ENCODE assay signal across 12 cellular contexts in the genomic region with DNA sequence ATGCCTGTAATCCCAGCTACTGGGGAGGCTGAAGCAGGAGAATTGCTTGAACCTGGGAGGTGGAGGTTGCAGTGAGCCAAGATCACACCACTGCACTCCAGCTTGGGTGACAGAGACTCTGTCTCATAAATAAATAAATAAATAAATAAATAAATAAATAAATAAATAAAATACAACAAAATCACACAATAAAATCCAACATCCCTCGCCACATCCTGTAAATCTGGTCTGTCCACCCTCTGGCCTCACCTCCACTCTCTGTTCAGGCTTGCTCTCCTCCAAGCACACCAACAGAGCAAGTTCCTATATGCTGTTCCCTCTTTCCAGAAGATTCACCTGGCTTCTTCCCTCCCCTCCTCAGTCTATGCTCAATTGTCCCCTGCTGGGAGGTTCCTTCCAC. TPM values are rescaled to one million over a fixed set of nuclear protein-coding genes. Genes with fewer than 3 reads are reported as not detected.
DNase-seq lines count a peak whose midpoint lies in the region; ATAC-seq and TF ChIP-seq lines count a peak whose summit lies in the region.
"Not testable (repeated sequence)": the region's sequence is repeated elsewhere in the genome, so short reads cannot be mapped to it uniquely, and the experiment has no call there.
"Had no signal": no experiment of that assay in that cellular context is flagged by ENCODE, and none has a peak within 500 bp of the region (broad histone marks: within the 10 kb centered on the region; RNA-seq: fewer than 3 reads in every experiment).

No MANE protein-coding gene starts in this region.

- H3K23ac ChIP-seq in IMR-90 (ENCODE audit: low read depth, low read length): not testable (repeated sequence)

- H2BK15ac ChIP-seq in IMR-90 (ENCODE audit: low read depth, low read length): 0 out of 3 replicates have a peak overlapping the region, but pooled peaks have one; percentile 20

- TF ChIP-seq CTCF in Caco-2 (IDR thresholded peaks at IDR 0.05; ENCODE audit: insufficient read depth in 1 of 2, low read depth in 1 of 2, low read length in 1 of 2, severe bottlenecking in 1 of 2, unreplicated experiment in 1 of 2); IMR-90 (conservative IDR thresholded peaks at IDR 0.05; ENCODE audit: low read depth, low read length); mammary epithelial cell (conservative IDR thresholded peaks at IDR 0.05 in 1 of 2, IDR thresholded peaks at IDR 0.05 in 1 of 2; ENCODE audit: extremely low read depth in 1 of 2, insufficient read depth in 1 of 2, low read depth in 1 of 2, low read length in 2 of 2); type B pancreatic cell (conservative IDR thresholded peaks at IDR 0.05): not testable (repeated sequence)

- peaks cover 11% of the 10 kb centered on the region for H3K9me1 ChIP-seq in IMR-90 (ENCODE audit: insufficient read depth, low read length)

- H3K27ac ChIP-seq in IMR-90 (ENCODE audit: insufficient read depth, low read length); mammary epithelial cell (ENCODE audit: insufficient read depth, low read depth, low read length); naive thymus-derived CD4-positive, alpha-beta T cell (ENCODE audit: low read depth, low read length): not testable (repeated sequence)

- dilution Hi-C loops in IMR-90 (cut with HindIII; ENCODE audit: low sequenced_read_pairs, unreplicated experiment): not testable (repeated sequence)
- dilution Hi-C loops in mammary epithelial cell (cut with HindIII; ENCODE audit: low sequenced_read_pairs): loop anchor here (5.0 kb wide), 1 partner anchor 104 kb away; no protein-coding TSS in a partner anchor

- peak overlapping the region; percentile 73; the same call in 1 of the 2 replicates for H3K4ac ChIP-seq in IMR-90 (ENCODE audit: low read depth, low read length)

- POLR2A ChIA-PET in Caco-2 (lab: Charles Lee); IMR-90 (lab: Charles Lee; ENCODE audit: unreplicated experiment): not testable (repeated sequence)
- POLR2A ChIA-PET in naive thymus-derived CD4-positive, alpha-beta T cell (lab: Charles Lee): interaction anchor here (0.7 to 1.3 kb wide), 3 partner anchors 10 to 54 kb away, joined by 4 to 6 read pairs (median 4); no protein-coding TSS in a partner anchor

- no CpG with 5 or more reads among the region's 1 CpG for WGBS in IMR-90 (ENCODE audit: extremely low coverage in 2 of 2, insufficient read length in 1 of 2), 2 experiments
- WGBS in mammary epithelial cell (ENCODE audit: low coverage, missing lambda C conversion rate): 60% methylated on average over 1 of the region's 1 CpG

- H2BK5ac ChIP-seq in IMR-90 (ENCODE audit: low read depth, low read length, poor library complexity, severe bottlenecking): not testable (repeated sequence)

- H3K36me3 ChIP-seq in Caco-2 (ENCODE audit: control insufficient read depth, insufficient read depth, low read length); IMR-90 (ENCODE audit: control insufficient read depth, insufficient read depth, low read length); mammary epithelial cell (ENCODE audit: insufficient read depth, low read length); naive thymus-derived CD4-positive, alpha-beta T cell (ENCODE audit: control insufficient read depth in 2 of 3, insufficient read depth in 3 of 3, low read length in 3 of 3): not testable (repeated sequence)

- H3K27me3 Mint-ChIP-seq in Caco-2 (ENCODE audit: insufficient read depth, unreplicated experiment); T-helper 2 cell treated with Interferon-gamma antibody and Interleukin-4, amounts not matched to agents 5 μg/mL and 100 μg/mL, for 36 hours (ENCODE audit: low read depth); activated naive CD4-positive, alpha-beta T cell treated with anti-CD3 and anti-CD28 coated beads, Interleukin-2, amount 50 U/mL, for 24 hours; naive thymus-derived CD4-positive, alpha-beta T cell; type B pancreatic cell: not testable (repeated sequence)

- H3K36me3 Mint-ChIP-seq in Caco-2 (ENCODE audit: insufficient read depth, unreplicated experiment); T-helper 2 cell treated with Interferon-gamma antibody and Interleukin-4, amounts not matched to agents 5 μg/mL and 100 μg/mL, for 36 hours (ENCODE audit: low read depth); activated naive CD4-positive, alpha-beta T cell treated with anti-CD3 and anti-CD28 coated beads, Interleukin-2, amount 50 U/mL, for 24 hours; naive thymus-derived CD4-positive, alpha-beta T cell; type B pancreatic cell: not testable (repeated sequence)

- not testable (repeated sequence) for H3K18ac ChIP-seq in IMR-90 (ENCODE audit: low read depth, low read length)

- not testable (repeated sequence) for H4K5ac ChIP-seq in IMR-90 (ENCODE audit: low read depth, low read length)

- H3K4me1 Mint-ChIP-seq in Caco-2 (ENCODE audit: low read depth, unreplicated experiment): peaks cover 17% of the 10 kb centered on the region
- peaks cover 13% of the 10 kb centered on the region for H3K4me1 Mint-ChIP-seq in T-helper 2 cell treated with Interferon-gamma antibody and Interleukin-4, amounts not matched to agents 5 μg/mL and 100 μg/mL, for 36 hours (ENCODE audit: low read depth)
- H3K4me1 Mint-ChIP-seq in activated naive CD4-positive, alpha-beta T cell treated with anti-CD3 and anti-CD28 coated beads, Interleukin-2, amount 50 U/mL, for 24 hours: peaks cover 41% of the 10 kb centered on the region
- peaks cover 19 to 52% (median 34%) of the 10 kb centered on the region in 7 donors for H3K4me1 Mint-ChIP-seq in naive thymus-derived CD4-positive, alpha-beta T cell
- H3K4me1 Mint-ChIP-seq in type B pancreatic cell (ENCODE audit: unreplicated experiment): not testable (repeated sequence)

- H2BK20ac ChIP-seq in IMR-90 (ENCODE audit: low read depth, low read length): peak overlapping the region; percentile 33

- in situ Hi-C loops in IMR-90 (cut with MboI; ENCODE audit: low sequenced_read_pairs); mammary epithelial cell (cut with MboI; ENCODE audit: low sequenced_read_pairs in 2 of 2): not testable (repeated sequence)

- not testable (repeated sequence) for H3K79me2 ChIP-seq in mammary epithelial cell (ENCODE audit: insufficient read depth, low read length)

- H4K8ac ChIP-seq in IMR-90 (ENCODE audit: low read depth in 2 of 2, low read length in 2 of 2): peak overlapping the region in 1 of 2 experiments; percentile 63; a peak in 2 of 4 replicates

- H3K9ac ChIP-seq in IMR-90 (ENCODE audit: low read depth, low read length); mammary epithelial cell (ENCODE audit: insufficient read depth, low read length): not testable (repeated sequence)

- not testable (repeated sequence) for H3K79me1 ChIP-seq in IMR-90 (ENCODE audit: low read depth in 1 of 2, low read length in 2 of 2)

- not testable (repeated sequence) for ATAC-seq in IMR-90 (ENCODE audit: low read depth); naive thymus-derived CD4-positive, alpha-beta T cell
- peak; percentile 83 for ATAC-seq in esophagus mucosa

- H3K14ac ChIP-seq in IMR-90 (replicated peaks; ENCODE audit: low read depth, low read length): peak overlapping the region; percentile 52; the same call in 1 of the 2 replicates

- peak overlapping the region; percentile 78; the same call in 1 of the 2 replicates for H2BK120ac ChIP-seq in IMR-90 (ENCODE audit: low read depth, low read length)

- not testable (repeated sequence) for TF ChIP-seq POLR2A in IMR-90 (IDR thresholded peaks at IDR 0.05; ENCODE audit: low read depth, low read length)

- peaks cover 15% of the 10 kb centered on the region for H3K9me3 Mint-ChIP-seq in Caco-2 (ENCODE audit: unreplicated experiment)
- peaks cover 11% of the 10 kb centered on the region for H3K9me3 Mint-ChIP-seq in T-helper 2 cell treated with Interferon-gamma antibody and Interleukin-4, amounts not matched to agents 5 μg/mL and 100 μg/mL, for 36 hours
- H3K9me3 Mint-ChIP-seq in activated naive CD4-positive, alpha-beta T cell treated with anti-CD3 and anti-CD28 coated beads, Interleukin-2, amount 50 U/mL, for 24 hours; type B pancreatic cell: not testable (repeated sequence)
- peaks cover 2 to 14% (median 7%) of the 10 kb centered on the region in 11 donors for H3K9me3 Mint-ChIP-seq in naive thymus-derived CD4-positive, alpha-beta T cell

- intact Hi-C loops in Caco-2 (cut with micrococcal nuclease; ENCODE audit: unreplicated experiment); IMR-90 (cut with micrococcal nuclease); mammary epithelial cell (cut with micrococcal nuclease); naive thymus-derived CD4-positive, alpha-beta T cell (cut with micrococcal nuclease): not testable (repeated sequence)

- peak overlapping the region; percentile 75; the same call in 1 of the 2 replicates for H2AK5ac ChIP-seq in IMR-90 (ENCODE audit: low read depth, low read length)

- not testable (repeated sequence) for H3K4me2 ChIP-seq in IMR-90 (ENCODE audit: low read depth, low read length)
- H3K4me2 ChIP-seq in mammary epithelial cell (ENCODE audit: insufficient read depth, low read depth, low read length): peak overlapping the region; percentile 36

- H3K4me3 Mint-ChIP-seq in Caco-2 (ENCODE audit: unreplicated experiment): peak overlapping the region; percentile 33
- H3K4me3 Mint-ChIP-seq in T-helper 2 cell treated with Interferon-gamma antibody and Interleukin-4, amounts not matched to agents 5 μg/mL and 100 μg/mL, for 36 hours; activated naive CD4-positive, alpha-beta T cell treated with anti-CD3 and anti-CD28 coated beads, Interleukin-2, amount 50 U/mL, for 24 hours; type B pancreatic cell: not testable (repeated sequence)
- peak overlapping the region in 5 of 10 donors; percentile 12 to 56 (median 24) for H3K4me3 Mint-ChIP-seq in naive thymus-derived CD4-positive, alpha-beta T cell

- not testable (repeated sequence) for DNase-seq in Caco-2; IMR-90; T-helper 2 cell treated with Interferon-gamma antibody and Interleukin-4, amounts not matched to agents 5 μg/mL and 100 μg/mL, for 36 hours (ENCODE audit: low spot score); naive thymus-derived CD4-positive, alpha-beta T cell; type B pancreatic cell (ENCODE audit: extremely low spot score, unreplicated experiment)
- peak; percentile 47 for DNase-seq in mammary epithelial cell

- peaks cover 16% of the 10 kb centered on the region for H3K9me3 ChIP-seq in Caco-2
- not testable (repeated sequence) for H3K9me3 ChIP-seq in IMR-90 (ENCODE audit: control insufficient read depth, insufficient read depth, low read length); naive thymus-derived CD4-positive, alpha-beta T cell (ENCODE audit: control insufficient read depth in 2 of 3, low read length in 3 of 3)
- H3K9me3 ChIP-seq in mammary epithelial cell (replicated peaks; ENCODE audit: insufficient read depth, low read length): peaks cover 12% of the 10 kb centered on the region

- CTCF ChIA-PET in Caco-2 (lab: Charles Lee): interaction anchor here (0.7 kb wide), 1 partner anchor 147 kb away, joined by 3 read pairs; no protein-coding TSS in a partner anchor
- CTCF ChIA-PET in IMR-90 (lab: Yijun Ruan, JAX); mammary epithelial cell (lab: Charles Lee; ENCODE audit: low non-redundant PET): not testable (repeated sequence)
- CTCF ChIA-PET in naive thymus-derived CD4-positive, alpha-beta T cell (lab: Charles Lee): interaction anchor here (0.6 to 0.7 kb wide), 2 partner anchors 69 to 114 kb away, joined by 3 to 4 read pairs; no protein-coding TSS in a partner anchor

- H2AFZ ChIP-seq in IMR-90 (replicated peaks; ENCODE audit: low read length, poor library complexity): not testable (repeated sequence)
- peak overlapping the region; percentile 64 for H2AFZ ChIP-seq in mammary epithelial cell (ENCODE audit: low read depth, low read length)

- H3K4me1 ChIP-seq in Caco-2; IMR-90 (ENCODE audit: control insufficient read depth, insufficient read depth, low read length): not testable (repeated sequence)
- peaks cover 11% of the 10 kb centered on the region for H3K4me1 ChIP-seq in mammary epithelial cell (ENCODE audit: insufficient read depth, low read length)
- peaks cover 15 to 38% of the 10 kb centered on the region in 2 donors for H3K4me1 ChIP-seq in naive thymus-derived CD4-positive, alpha-beta T cell (ENCODE audit: control insufficient read depth in 2 of 2, insufficient read depth in 2 of 2, low read length in 2 of 2)

- H4K91ac ChIP-seq in IMR-90 (ENCODE audit: insufficient read depth, low read depth, low read length): peak overlapping the region; percentile 32; the same call in 1 of the 2 replicates

- not testable (repeated sequence) for H4K20me1 ChIP-seq in IMR-90 (ENCODE audit: insufficient read depth, low read length); mammary epithelial cell (ENCODE audit: insufficient read depth, low read length)

- TF ChIP-seq RAD21 in IMR-90 (IDR thresholded peaks at IDR 0.05; ENCODE audit: low read length): not testable (repeated sequence)

- not testable (repeated sequence) for BruUV-seq in Caco-2 (replicated peaks; lab: Mats Ljungman, UMichigan); IMR-90 (replicated peaks; lab: Mats Ljungman, UMichigan); mammary epithelial cell (replicated peaks; lab: Mats Ljungman, UMichigan)

- H3K27me3 ChIP-seq in Caco-2 (replicated peaks; ENCODE audit: control insufficient read depth, insufficient read depth, low read length); IMR-90 (ENCODE audit: control insufficient read depth, insufficient read depth, low read length); mammary epithelial cell (ENCODE audit: insufficient read depth, low read length); naive thymus-derived CD4-positive, alpha-beta T cell (ENCODE audit: control insufficient read depth in 2 of 2, insufficient read depth in 2 of 2, low read length in 2 of 2): not testable (repeated sequence)

- not testable (repeated sequence) for H3K56ac ChIP-seq in IMR-90 (ENCODE audit: extremely low read depth, insufficient read depth, low read length)

- peak overlapping the region; percentile 5 for H3K27ac Mint-ChIP-seq in Caco-2 (ENCODE audit: unreplicated experiment)
- peak overlapping the region; percentile 17 for H3K27ac Mint-ChIP-seq in T-helper 2 cell treated with Interferon-gamma antibody and Interleukin-4, amounts not matched to agents 5 μg/mL and 100 μg/mL, for 36 hours
- peak overlapping the region; percentile 83 for H3K27ac Mint-ChIP-seq in activated naive CD4-positive, alpha-beta T cell treated with anti-CD3 and anti-CD28 coated beads, Interleukin-2, amount 50 U/mL, for 24 hours
- peak overlapping the region in 7 of 9 donors; percentile 28 to 94 (median 71) for H3K27ac Mint-ChIP-seq in naive thymus-derived CD4-positive, alpha-beta T cell
- H3K27ac Mint-ChIP-seq in type B pancreatic cell: peak overlapping the region; percentile 58

- not testable (repeated sequence) for H2AK9ac ChIP-seq in IMR-90 (replicated peaks; ENCODE audit: low read depth, low read length, poor library complexity)

- H3K4me3 ChIP-seq in Caco-2 (ENCODE audit: low read depth, low read length); IMR-90 (ENCODE audit: insufficient read depth, low read depth, low read length); mammary epithelial cell (replicated peaks in 1 of 3; ENCODE audit: insufficient read depth in 1 of 3, low read depth in 2 of 3, low read length in 3 of 3); naive thymus-derived CD4-positive, alpha-beta T cell (ENCODE audit: low read length): not testable (repeated sequence)

RNA-seq across cellular contexts. Expression of gene ZNF541, which starts 10.2 kb away (rescaled TPM):
- not detected in 2 replicates for total RNA-seq in Caco-2 (2022)
- total RNA-seq in IMR-90 (2012; rRNA removed): not detected in 2 replicates
- polyA plus RNA-seq in IMR-90 (2012; rRNA removed): not detected in 2 replicates
- polyA plus RNA-seq in IMR-90 (2012; cell fraction: cytosol; rRNA removed): 0.01 TPM in 1 of 2 replicates, not detected in the other
- 0.08 and 0.16 TPM in 2 replicates for polyA plus RNA-seq in IMR-90 (2012; cell fraction: nucleus; rRNA removed; ENCODE audit: low replicate concordance)
- not detected for total RNA-seq in mammary epithelial cell
- not detected for polyA plus RNA-seq in mammary epithelial cell
- polyA minus RNA-seq in mammary epithelial cell: not detected
- total RNA-seq in esophagus mucosa: 0.08 TPM
- total RNA-seq in naive thymus-derived CD4-positive, alpha-beta T cell: 1 to 10 TPM in 2 of 5 experiments, under 1 TPM in 3; 0.36 to 1.5 (median 0.95) TPM
- polyA plus RNA-seq in naive thymus-derived CD4-positive, alpha-beta T cell: under 1 TPM in 1 of 2 donors, not detected in 1; 0.58 TPM
- not detected in 2 replicates for total RNA-seq in type B pancreatic cell (ENCODE audit: low replicate concordance)
- total RNA-seq: A673, HT1080, OCI-LY7, Peyer's patch had no signal

RNA-seq across cellular contexts. Expression of gene BICRA, which starts 25.8 kb away (rescaled TPM):
- total RNA-seq in Caco-2 (2022): 34.3 and 38.8 TPM in 2 replicates
- total RNA-seq in IMR-90 (2012; rRNA removed): 1.8 and 3.1 TPM in 2 replicates
- polyA plus RNA-seq in IMR-90 (2012; rRNA removed): 3.5 and 3.9 TPM in 2 replicates
- polyA plus RNA-seq in IMR-90 (2012; cell fraction: cytosol; rRNA removed): 3.0 and 4.1 TPM in 2 replicates
- 13.2 and 25.5 TPM in 2 replicates for polyA plus RNA-seq in IMR-90 (2012; cell fraction: nucleus; rRNA removed; ENCODE audit: low replicate concordance)
- total RNA-seq in mammary epithelial cell: 10 to 100 TPM; 10.2 to 11.7 TPM
- polyA plus RNA-seq in mammary epithelial cell: 0.63 TPM
- polyA minus RNA-seq in mammary epithelial cell: 13.6 TPM
- total RNA-seq in esophagus mucosa: 7.9 TPM
- 10 to 100 TPM; 18.6 to 36.6 (median 33.5) TPM for total RNA-seq in naive thymus-derived CD4-positive, alpha-beta T cell
- polyA plus RNA-seq in naive thymus-derived CD4-positive, alpha-beta T cell: 1 to 10 TPM in 1 of 2 donors, under 1 TPM in 1; 0.95 to 1.4 TPM
- 22.9 and 23.5 TPM in 2 replicates for total RNA-seq in type B pancreatic cell (ENCODE audit: low replicate concordance)

Comparison
In these comparisons a context has a peak if more than half of its experiments do, and no peak if none do; other contexts are left out.
1. H3K27ac Mint-ChIP-seq: peak in every context shown above with its lines; median percentile 83 in activated naive CD4-positive, alpha-beta T cell treated with anti-CD3 and anti-CD28 coated beads, Interleukin-2, amount 50 U/mL, for 24 hours; 71 in naive thymus-derived CD4-positive, alpha-beta T cell; 58 in type B pancreatic cell; 17 in T-helper 2 cell treated with Interferon-gamma antibody and Interleukin-4, amounts not matched to agents 5 μg/mL and 100 μg/mL, for 36 hours; 5 in Caco-2.